In genomic region chr14:105797546-105797945, GRCh38 we compare ENCODE assay signal across 39 cellular contexts.
"Had no signal": no experiment of that assay in that cellular context is flagged by ENCODE, and none has a peak within 500 bp of the region (broad histone marks: within the 10 kb centered on the region; RNA-seq: fewer than 3 reads in every experiment).

No MANE protein-coding gene starts in this region.

- H3K9me3 ChIP-seq: adrenal gland, ascending aorta, body of pancreas had no signal

- H3K4me3 ChIP-seq: adrenal gland, ascending aorta, body of pancreas, breast epithelium, cardiac muscle cell had no signal

- ATAC-seq: activated naive CD4-positive, alpha-beta T cell treated with anti-CD3 and anti-CD28 coated beads, Interleukin-2, amount 50 U/mL, for 72 hours; activated naive CD8-positive, alpha-beta T cell treated with anti-CD3 and anti-CD28 coated beads, Interleukin-2, amount 50 U/mL, for 24 hours; activated T-cell treated with anti-CD3 and anti-CD28 coated beads, Interleukin-2, amount 50 U/mL, for 4 hours; activated T-cell treated with anti-CD3 and anti-CD28 coated beads, Interleukin-2, amount 50 U/mL, for 72 hours; activated T-helper 17 cell treated with anti-CD3 and anti-CD28 coated beads, Interleukin-2, amount 50 U/mL, for 72 hours; body of pancreas had no signal

- H3K36me3 Mint-ChIP-seq: activated naive CD4-positive, alpha-beta T cell treated with anti-CD3 and anti-CD28 coated beads, Interleukin-2, amount 10 ng/mL, durations not matched to agents 7 days and 5 days; activated naive CD8-positive, alpha-beta T cell; activated naive CD8-positive, alpha-beta T cell treated with anti-CD3 and anti-CD28 coated beads for 36 hours; activated naive CD8-positive, alpha-beta T cell treated with anti-CD3 and anti-CD28 coated beads, Interleukin-2, amount 10 ng/mL, durations not matched to agents 7 days and 5 days; brain had no signal

- H3K4me1 ChIP-seq: adrenal gland, ascending aorta, body of pancreas, breast epithelium had no signal

- H3K36me3 ChIP-seq: adrenal gland, ascending aorta, brain microvascular endothelial cell, breast epithelium, cardiac muscle cell had no signal

- FAIRE-seq: astrocyte, bronchial epithelial cell, colon had no signal

- H3K27ac Mint-ChIP-seq: activated naive CD4-positive, alpha-beta T cell treated with anti-CD3 and anti-CD28 coated beads for 36 hours; activated naive CD4-positive, alpha-beta T cell treated with anti-CD3 and anti-CD28 coated beads, Interleukin-2, amount 10 ng/mL, durations not matched to agents 7 days and 5 days; activated naive CD4-positive, alpha-beta T cell treated with anti-CD3 and anti-CD28 coated beads, Interleukin-2, amount 50 U/mL, for 24 hours; activated naive CD4-positive, alpha-beta T cell treated with anti-CD3 and anti-CD28 coated beads, Interleukin-2, amount 50 U/mL, for 72 hours; activated naive CD8-positive, alpha-beta T cell; activated naive CD8-positive, alpha-beta T cell treated with anti-CD3 and anti-CD28 coated beads for 36 hours; activated naive CD8-positive, alpha-beta T cell treated with anti-CD3 and anti-CD28 coated beads, Interleukin-2, amount 10 ng/mL, durations not matched to agents 7 days and 5 days; activated naive CD8-positive, alpha-beta T cell treated with anti-CD3 and anti-CD28 coated beads, Interleukin-2, amount 50 U/mL, for 24 hours; activated T-cell treated with anti-CD3 and anti-CD28 coated beads, Interleukin-2, amount 50 U/mL, for 72 hours; activated T-helper 1 cell treated with anti-CD3 and anti-CD28 coated beads, Interleukin-12 subunit alpha, Interleukin-12 subunit beta, Interleukin-2, Interleukin-4 antibody, amounts not matched to agents 30 ng/mL and 10 ng/mL and 1 ng/mL, durations not matched to agents 14 hours and 24 hours and 36 hours; activated T-helper 17 cell treated with anti-CD3 and anti-CD28 coated beads, Interleukin-2, amount 50 U/mL, for 72 hours; activated T-helper 2 cell treated with anti-CD3 and anti-CD28 coated beads, Interferon-gamma antibody, Interleukin-2, Interleukin-4, amounts not matched to agents 10 μg/mL and 5 μg/mL and 100 μg/mL, durations not matched to agents 14 hours and 24 hours and 36 hours; brain had no signal

- H3K9me3 Mint-ChIP-seq: activated naive CD4-positive, alpha-beta T cell treated with anti-CD3 and anti-CD28 coated beads, Interleukin-2, amount 10 ng/mL, durations not matched to agents 7 days and 5 days; activated naive CD8-positive, alpha-beta T cell treated with anti-CD3 and anti-CD28 coated beads for 36 hours; activated T-helper 1 cell treated with anti-CD3 and anti-CD28 coated beads, Interleukin-12 subunit alpha, Interleukin-12 subunit beta, Interleukin-2, Interleukin-4 antibody, amounts not matched to agents 30 ng/mL and 10 ng/mL and 1 ng/mL, durations not matched to agents 14 hours and 24 hours and 36 hours; activated T-helper 2 cell treated with anti-CD3 and anti-CD28 coated beads, Interferon-gamma antibody, Interleukin-2, Interleukin-4, amounts not matched to agents 10 μg/mL and 5 μg/mL and 100 μg/mL, durations not matched to agents 14 hours and 24 hours and 36 hours had no signal

- H3K4me1 Mint-ChIP-seq: activated naive CD4-positive, alpha-beta T cell treated with anti-CD3 and anti-CD28 coated beads, Interleukin-2, amount 10 ng/mL, durations not matched to agents 7 days and 5 days; activated naive CD4-positive, alpha-beta T cell treated with anti-CD3 and anti-CD28 coated beads, Interleukin-2, amount 50 U/mL, for 24 hours; activated naive CD8-positive, alpha-beta T cell treated with anti-CD3 and anti-CD28 coated beads for 36 hours; activated naive CD8-positive, alpha-beta T cell treated with anti-CD3 and anti-CD28 coated beads, Interleukin-2, amount 10 ng/mL, durations not matched to agents 7 days and 5 days; activated naive CD8-positive, alpha-beta T cell treated with anti-CD3 and anti-CD28 coated beads, Interleukin-2, amount 50 U/mL, for 24 hours; activated T-helper 17 cell treated with anti-CD3 and anti-CD28 coated beads, Interleukin-2, amount 50 U/mL, for 72 hours; brain; central memory CD8-positive, alpha-beta T cell had no signal

- H3K27ac ChIP-seq: adrenal gland, ascending aorta, body of pancreas, brain microvascular endothelial cell, breast epithelium, cardiac muscle cell had no signal

- H3K27me3 ChIP-seq: adrenal gland, ascending aorta, body of pancreas, brain microvascular endothelial cell, cardiac muscle cell had no signal

- DNase-seq: activated effector memory CD4-positive, alpha-beta T cell treated with anti-CD3 and anti-CD28 coated beads, Interleukin-2, amount 50 U/mL, for 16 hours; activated effector memory CD4-positive, alpha-beta T cell treated with Interleukin-2 at 50 U/mL for 16 hours; activated gamma-delta T cell; activated gamma-delta T cell treated with Interleukin-2 at 50 U/mL for 16 hours; activated naive CD4-positive, alpha-beta T cell; activated naive CD4-positive, alpha-beta T cell treated with anti-CD3 and anti-CD28 coated beads for 36 hours; activated naive CD4-positive, alpha-beta T cell treated with anti-CD3 and anti-CD28 coated beads, Interleukin-2, amount 10 ng/mL, durations not matched to agents 7 days and 5 days; activated naive CD4-positive, alpha-beta T cell treated with anti-CD3 and anti-CD28 coated beads, Interleukin-2, amount 50 U/mL, for 16 hours; activated naive CD4-positive, alpha-beta T cell treated with Interleukin-2 at 50 U/mL for 16 hours; activated naive CD8-positive, alpha-beta T cell treated with anti-CD3 and anti-CD28 coated beads for 36 hours; activated naive CD8-positive, alpha-beta T cell treated with anti-CD3 and anti-CD28 coated beads, Interleukin-2, amount 10 ng/mL, durations not matched to agents 7 days and 5 days; activated naive CD8-positive, alpha-beta T cell treated with anti-CD3 and anti-CD28 coated beads, Interleukin-2, amount 50 U/mL, for 24 hours; activated T-cell treated with anti-CD3 and anti-CD28 coated beads, Interleukin-2, amount 50 U/mL, for 4 hours; activated T-cell treated with anti-CD3 and anti-CD28 coated beads, Interleukin-2, amount 50 U/mL, for 48 hours; activated T-cell treated with anti-CD3 and anti-CD28 coated beads, Interleukin-2, amount 50 U/mL, for 72 hours; adrenal gland; amniotic stem cell; amygdala; anterior cingulate cortex; aorta; body of pancreas; brain microvascular endothelial cell; caudate nucleus; central memory CD4-positive, alpha-beta T cell; cerebellar nuclear complex had no signal

- H3K4me3 Mint-ChIP-seq: activated naive CD4-positive, alpha-beta T cell treated with anti-CD3 and anti-CD28 coated beads for 36 hours; activated naive CD4-positive, alpha-beta T cell treated with anti-CD3 and anti-CD28 coated beads, Interleukin-2, amount 10 ng/mL, durations not matched to agents 7 days and 5 days; activated naive CD4-positive, alpha-beta T cell treated with anti-CD3 and anti-CD28 coated beads, Interleukin-2, amount 50 U/mL, for 24 hours; activated naive CD8-positive, alpha-beta T cell; activated naive CD8-positive, alpha-beta T cell treated with anti-CD3 and anti-CD28 coated beads for 36 hours; activated naive CD8-positive, alpha-beta T cell treated with anti-CD3 and anti-CD28 coated beads, Interleukin-2, amount 10 ng/mL, durations not matched to agents 7 days and 5 days; activated naive CD8-positive, alpha-beta T cell treated with anti-CD3 and anti-CD28 coated beads, Interleukin-2, amount 50 U/mL, for 24 hours; activated T-cell treated with anti-CD3 and anti-CD28 coated beads, Interleukin-2, amount 50 U/mL, for 4 hours; activated T-cell treated with anti-CD3 and anti-CD28 coated beads, Interleukin-2, amount 50 U/mL, for 72 hours; activated T-helper 1 cell treated with anti-CD3 and anti-CD28 coated beads, Interleukin-12 subunit alpha, Interleukin-12 subunit beta, Interleukin-2, Interleukin-4 antibody, amounts not matched to agents 30 ng/mL and 10 ng/mL and 1 ng/mL, durations not matched to agents 14 hours and 24 hours and 36 hours; activated T-helper 17 cell treated with anti-CD3 and anti-CD28 coated beads, Interleukin-2, amount 50 U/mL, for 72 hours; brain; central memory CD8-positive, alpha-beta T cell had no signal
